ENCODE assay signal across 8 cellular contexts in the genomic region with DNA sequence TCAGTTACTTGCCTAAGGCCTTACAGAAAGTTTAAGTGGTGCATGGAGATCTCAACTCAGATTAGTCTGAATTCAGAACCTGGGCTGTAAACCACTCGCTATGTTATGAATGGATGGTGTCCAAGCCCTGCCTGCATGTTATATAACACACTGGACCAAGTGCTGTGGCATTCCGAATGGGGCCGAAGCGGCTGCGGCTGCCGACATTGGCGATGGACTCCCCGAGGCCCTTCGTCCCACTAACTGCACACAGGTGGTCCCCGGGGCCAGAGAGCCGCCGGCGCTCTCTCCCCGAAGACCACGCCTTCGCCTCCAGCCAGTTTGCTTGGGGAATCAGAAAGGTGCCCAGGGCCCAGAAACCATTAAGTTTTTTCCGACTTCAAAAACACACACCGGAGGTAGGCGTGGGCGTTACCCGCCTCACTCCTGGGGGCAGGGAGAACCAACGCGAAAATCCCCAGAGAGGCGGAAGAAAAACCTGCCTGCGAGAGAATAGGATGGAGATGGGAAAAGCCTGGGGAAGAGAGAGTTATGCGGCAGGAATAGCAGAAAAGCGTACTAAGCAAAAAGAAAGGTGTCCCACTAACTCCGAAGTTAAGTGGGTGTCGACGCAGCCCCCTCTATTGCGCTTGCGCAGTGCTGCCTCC. TPM values are rescaled to one million over a fixed set of nuclear protein-coding genes. Genes with fewer than 3 reads are reported as not detected.
DNase-seq lines count a peak whose midpoint lies in the region; ATAC-seq lines count a peak whose summit lies in the region.

No MANE protein-coding gene starts in this region.

- peaks cover 36 to 41% of the 10 kb centered on the region in 2 donors for H3K4me1 Mint-ChIP-seq in natural killer cell treated with Interleukin-12 subunit alpha and Interleukin-12 subunit beta and Interleukin-15 and Interleukin-18, amount 100 ng/mL, for 72 hours (ENCODE audit: low read depth in 2 of 2)

- peak overlapping the region; percentile 86 for H3K4me3 Mint-ChIP-seq in natural killer cell treated with Interleukin-12 subunit alpha and Interleukin-12 subunit beta and Interleukin-15 and Interleukin-18, amount 100 ng/mL, for 72 hours

- no peaks in the 10 kb centered on the region for H3K4me1 ChIP-seq in esophagus (ENCODE audit: control insufficient read depth in 2 of 2, insufficient read depth in 2 of 2, low read length in 1 of 2)

- no peaks in the 10 kb centered on the region for H3K27me3 ChIP-seq in esophagus (ENCODE audit: control insufficient read depth in 1 of 2, insufficient read depth in 2 of 2, low read length in 2 of 2)

- no peaks in the 10 kb centered on the region for H3K36me3 ChIP-seq in esophagus (ENCODE audit: control insufficient read depth in 2 of 2, insufficient read depth in 2 of 2, low read length in 1 of 2)

- 1% methylated on average over 32 of the region's 32 CpGs for WGBS in esophagus, 2 donors

- no peaks in the 10 kb centered on the region for H3K9me3 ChIP-seq in esophagus (ENCODE audit: control insufficient read depth in 2 of 2, insufficient read depth in 1 of 2, low read depth in 1 of 2, low read length in 1 of 2)

- no peak for DNase-seq in activated CD4-positive, CD25-positive, alpha-beta regulatory T cell treated with anti-CD3 and anti-CD28 coated beads, Interleukin-2, amount 50 U/mL, for 72 hours
- DNase-seq in RPMI7951 (ENCODE audit: low read depth) (peak; percentile 73), SKM-1 (lab: John Stamatoyannopoulos, UW; ENCODE audit: unreplicated experiment) (no peak), CD1c-positive myeloid dendritic cell (ENCODE audit: extremely low spot score) (no peak)
- no peak for DNase-seq in natural killer cell treated with Interleukin-12 subunit alpha and Interleukin-12 subunit beta and Interleukin-15 and Interleukin-18, amount 100 ng/mL, for 72 hours (ENCODE audit: low spot score)

- H3K27ac Mint-ChIP-seq in natural killer cell treated with Interleukin-12 subunit alpha and Interleukin-12 subunit beta and Interleukin-15 and Interleukin-18, amount 100 ng/mL, for 72 hours: peak overlapping the region; percentile 94 to 95

- no peaks in the 10 kb centered on the region for H3K9me3 Mint-ChIP-seq in natural killer cell treated with Interleukin-12 subunit alpha and Interleukin-12 subunit beta and Interleukin-15 and Interleukin-18, amount 100 ng/mL, for 72 hours

- peak; percentile 18 to 25 for ATAC-seq in activated CD4-positive, CD25-positive, alpha-beta regulatory T cell treated with anti-CD3 and anti-CD28 coated beads, Interleukin-2, amount 50 U/mL, for 24 hours
- peak; percentile 28 for ATAC-seq in HG02763 (IDR thresholded peaks at IDR 0.05; ENCODE audit: unreplicated experiment)
- ATAC-seq in natural killer cell treated with Interleukin-12 subunit alpha and Interleukin-12 subunit beta and Interleukin-15 and Interleukin-18, amount 100 ng/mL, for 72 hours: peak; percentile 16 to 40

- H3K36me3 Mint-ChIP-seq in natural killer cell treated with Interleukin-12 subunit alpha and Interleukin-12 subunit beta and Interleukin-15 and Interleukin-18, amount 100 ng/mL, for 72 hours: peaks cover 31% of the 10 kb centered on the region

- H3K27me3 Mint-ChIP-seq in natural killer cell treated with Interleukin-12 subunit alpha and Interleukin-12 subunit beta and Interleukin-15 and Interleukin-18, amount 100 ng/mL, for 72 hours: peaks cover 0 to 5% of the 10 kb centered on the region in 2 donors

- peak overlapping the region; percentile 60 to 84 for H3K27ac ChIP-seq in esophagus (ENCODE audit: low read depth in 2 of 2, low read length in 1 of 2)

- H3K4me3 ChIP-seq in esophagus (ENCODE audit: low read depth in 1 of 2, low read length in 2 of 2): peak overlapping the region; percentile 60

RNA-seq across cellular contexts. Expression of a gene that starts 0.6 kb away (rescaled TPM):
- total RNA-seq in RPMI7951 (2014; rRNA removed; shearing (Covaris generic)): 0.36 and 0.78 TPM in 2 replicates
- polyA plus RNA-seq in esophagus: under 1 TPM; 0.20 to 0.29 TPM
- total RNA-seq in natural killer cell treated with Interleukin-12 subunit alpha and Interleukin-12 subunit beta and Interleukin-15 and Interleukin-18, amount 100 ng/mL, for 72 hours: 10 to 100 TPM; 75.1 to 86.2 TPM

Comparison
In these comparisons a context has a peak if more than half of its experiments do, and no peak if none do; other contexts are left out.
1. RNA of a gene that starts 0.6 kb away (total RNA-seq): 75.1 to 86.2 TPM in natural killer cell treated with Interleukin-12 subunit alpha and Interleukin-12 subunit beta and Interleukin-15 and Interleukin-18, amount 100 ng/mL, for 72 hours; 0.36 to 0.78 TPM in RPMI7951; every median in the first group is over 10 times any median in the second.
2. Peak in every context shown above with its lines, with median percentiles within 50 percentile points of each other: ATAC-seq.